9 cellular contexts compared by ENCODE assay signal in genomic region chr20:36847009-36847709, GRCh38. TPM values are rescaled to one million over a fixed set of nuclear protein-coding genes. Genes with fewer than 3 reads are reported as not detected.
DNase-seq lines count a peak whose midpoint lies in the region; ATAC-seq and TF ChIP-seq lines count a peak whose summit lies in the region.
"Had no signal": no experiment of that assay in that cellular context is flagged by ENCODE, and none has a peak within 500 bp of the region (broad histone marks: within the 10 kb centered on the region; RNA-seq: fewer than 3 reads in every experiment).

No MANE protein-coding gene starts in this region.

- H3K4me1 Mint-ChIP-seq in activated CD4-positive, alpha-beta memory T cell treated with anti-CD3 and anti-CD28 coated beads, Interleukin-2, amount 10 ng/mL, durations not matched to agents 7 days and 5 days: peaks cover 9% of the 10 kb centered on the region

- H3K27ac Mint-ChIP-seq in activated CD4-positive, alpha-beta memory T cell treated with anti-CD3 and anti-CD28 coated beads, Interleukin-2, amount 10 ng/mL, durations not matched to agents 7 days and 5 days: no peak overlapping the region

- H3K9me3 Mint-ChIP-seq in activated CD4-positive, alpha-beta memory T cell treated with anti-CD3 and anti-CD28 coated beads, Interleukin-2, amount 10 ng/mL, durations not matched to agents 7 days and 5 days: no peaks in the 10 kb centered on the region

- intact Hi-C loops in mucosa of descending colon (cut with DNase I, micrococcal nuclease): no loop called here

- H3K4me1 ChIP-seq in mucosa of descending colon (ENCODE audit: low read depth): peaks cover 7% of the 10 kb centered on the region
- H3K4me1 ChIP-seq in upper lobe of left lung: peaks cover 41 to 66% (median 53%) of the 10 kb centered on the region in 4 donors

- H3K4me3 ChIP-seq in mucosa of descending colon: no peak overlapping the region
- H3K4me3 ChIP-seq in upper lobe of left lung: no peak overlapping the region
- H3K4me3 ChIP-seq: SJSA1 had no signal

- H3K27ac ChIP-seq in upper lobe of left lung: peak overlapping the region; percentile 77 to 83 (median 80)

- no peaks in the 10 kb centered on the region for H3K36me3 ChIP-seq in mucosa of descending colon (ENCODE audit: low read depth)
- no peaks in the 10 kb centered on the region for H3K36me3 ChIP-seq in upper lobe of left lung

- ATAC-seq in mucosa of descending colon: peak; percentile 34
- ATAC-seq in upper lobe of left lung (ENCODE audit: low FRiP score in 2 of 2): peak; percentile 41 to 85
- ATAC-seq in activated CD4-positive, CD25-positive, alpha-beta regulatory T cell treated with anti-CD3 and anti-CD28 coated beads, Interleukin-2, amount 50 U/mL, for 24 hours: no peak

- H3K9me3 ChIP-seq in mucosa of descending colon (no peaks in the 10 kb centered on the region), upper lobe of left lung (no peaks in the 10 kb centered on the region)
- H3K9me3 ChIP-seq: SJSA1 had no signal

- TF ChIP-seq CTCF in mucosa of descending colon (IDR thresholded peaks at IDR 0.05) (no peak), upper lobe of left lung (IDR thresholded peaks at IDR 0.05) (no peak)

- WGBS in upper lobe of left lung, 2 donors: 70 to 76% methylated on average over 15 to 18 of the region's 18 CpGs

- no peak for TF ChIP-seq POLR2A in upper lobe of left lung (IDR thresholded peaks at IDR 0.05)

- CTCF ChIA-PET in activated CD4-positive, alpha-beta memory T cell treated with anti-CD3 and anti-CD28 coated beads, Interleukin-2, amount 10 ng/mL, durations not matched to agents 7 days and 5 days (lab: Charles Lee): interaction anchor here (0.8 to 2.8 kb wide), 4 partner anchors 10 to 39 kb away, joined by 3 to 13 read pairs (median 6); no protein-coding TSS in a partner anchor

- no peak for TF ChIP-seq EP300 in upper lobe of left lung (IDR thresholded peaks at IDR 0.05)

- POLR2A ChIA-PET in activated CD4-positive, alpha-beta memory T cell treated with anti-CD3 and anti-CD28 coated beads, Interleukin-2, amount 10 ng/mL, durations not matched to agents 7 days and 5 days (lab: Charles Lee): interaction anchor here (1.6 to 2.8 kb wide), 3 partner anchors 9 to 17 kb away, joined by 4 to 8 read pairs (median 5); a partner anchor contains a TSS

- H3K36me3 Mint-ChIP-seq in activated CD4-positive, alpha-beta memory T cell treated with anti-CD3 and anti-CD28 coated beads, Interleukin-2, amount 10 ng/mL, durations not matched to agents 7 days and 5 days (ENCODE audit: low read depth): no peaks in the 10 kb centered on the region

- H3K4me3 Mint-ChIP-seq in activated CD4-positive, alpha-beta memory T cell treated with anti-CD3 and anti-CD28 coated beads, Interleukin-2, amount 10 ng/mL, durations not matched to agents 7 days and 5 days: no peak overlapping the region

- peak; percentile 97 for DNase-seq in NCI-H82 treated with DMSO at 0.1 percent for 48 hours (lab: John Stamatoyannopoulos, UW; ENCODE audit: unreplicated experiment)
- peak; percentile 61 for DNase-seq in epidermal melanocyte (ENCODE audit: insufficient read length, low spot score)
- DNase-seq in mucosa of descending colon: peak in 1 of 3 donors; percentile 48
- DNase-seq in upper lobe of left lung: peak in 1 of 2 donors; percentile 40
- DNase-seq in NCI-H526 treated with DMSO at 0.1 percent for 48 hours (lab: John Stamatoyannopoulos, UW): no peak
- no peak for DNase-seq in activated CD4-positive, alpha-beta memory T cell treated with anti-CD3 and anti-CD28 coated beads, Interleukin-2, amount 10 ng/mL, durations not matched to agents 7 days and 5 days
- DNase-seq in LoVo (ENCODE audit: low spot score): no peak

- H3K27me3 Mint-ChIP-seq in activated CD4-positive, alpha-beta memory T cell treated with anti-CD3 and anti-CD28 coated beads, Interleukin-2, amount 10 ng/mL, durations not matched to agents 7 days and 5 days: no peaks in the 10 kb centered on the region

- no peaks in the 10 kb centered on the region for H3K27me3 ChIP-seq in upper lobe of left lung
- H3K27me3 ChIP-seq: SJSA1 had no signal

RNA-seq across cellular contexts. Expression of gene TLDC2, which starts 28.8 kb away (rescaled TPM):
- 10 to 100 TPM; 11.6 to 35.0 (median 30.0) TPM for total RNA-seq in mucosa of descending colon
- total RNA-seq in upper lobe of left lung: 1 to 10 TPM in 1 of 6 donors, under 1 TPM in 2, not detected in 3; 0.31 to 1.3 (median 0.61) TPM
- total RNA-seq in activated CD4-positive, alpha-beta memory T cell treated with anti-CD3 and anti-CD28 coated beads, Interleukin-2, amount 10 ng/mL, durations not matched to agents 7 days and 5 days: not detected
- total RNA-seq: SJSA1 had no signal

Comparison
In these comparisons a context has a peak if more than half of its experiments do, and no peak if none do; other contexts are left out.
1. DNase-seq: peak in NCI-H82 treated with DMSO at 0.1 percent for 48 hours (single experiment) and epidermal melanocyte (single experiment); none in NCI-H526 treated with DMSO at 0.1 percent for 48 hours (single experiment), activated CD4-positive, alpha-beta memory T cell treated with anti-CD3 and anti-CD28 coated beads, Interleukin-2, amount 10 ng/mL, durations not matched to agents 7 days and 5 days (single experiment) and LoVo (single experiment).
2. ATAC-seq: peak in mucosa of descending colon (single experiment) and upper lobe of left lung (2 of 2); none in activated CD4-positive, CD25-positive, alpha-beta regulatory T cell treated with anti-CD3 and anti-CD28 coated beads, Interleukin-2, amount 50 U/mL, for 24 hours (0 of 2).
3. RNA of gene TLDC2, which starts 28.8 kb away (total RNA-seq): 11.6 to 35.0 TPM in mucosa of descending colon; 0.31 to 1.3 TPM in upper lobe of left lung and not detected in activated CD4-positive, alpha-beta memory T cell treated with anti-CD3 and anti-CD28 coated beads, Interleukin-2, amount 10 ng/mL, durations not matched to agents 7 days and 5 days; every median in the first group is over 4 times any median in the second.